1 cellular context compared by ENCODE assay signal in genomic region chr3:66382142-66382541, GRCh38.
TF ChIP-seq lines count a peak whose summit lies in the region.

No MANE protein-coding gene starts in this region.

TF ChIP-seq in WTC11, 78 proteins besides CTCF, POLR2A, EP300 and RAD21 (continued from another document):
- TF ChIP-seq ZNF281 (CRISPR knock-in tag; IDR thresholded peaks at IDR 0.05) (no peak), PRRX2 (CRISPR knock-in tag; IDR thresholded peaks at IDR 0.05) (no peak), ZBTB21 (CRISPR knock-in tag; IDR thresholded peaks at IDR 0.05; ENCODE audit: borderline replicate concordance) (no peak), MLX (CRISPR knock-in tag; IDR thresholded peaks at IDR 0.05) (no peak)
